10 cellular contexts compared by ENCODE assay signal in genomic region chr10:6297951-6298381, GRCh38.
DNase-seq lines count a peak whose midpoint lies in the region; ATAC-seq, FAIRE-seq and TF ChIP-seq lines count a peak whose summit lies in the region.
"Had no signal": no experiment of that assay in that cellular context is flagged by ENCODE, and none has a peak within 500 bp of the region (broad histone marks: within the 10 kb centered on the region; RNA-seq: fewer than 3 reads in every experiment).

No MANE protein-coding gene starts in this region.

- H3K9me3 ChIP-seq in PC-3 (ENCODE audit: low read length) (no peaks in the 10 kb centered on the region), smooth muscle cell (replicated peaks; ENCODE audit: low read depth) (no peaks in the 10 kb centered on the region)

- CTCF ChIA-PET in PC-3 (lab: Charles Lee), result no interaction called here

- BruUV-seq in PC-3 (replicated peaks; lab: Mats Ljungman, UMichigan), result no TSS peak

- H2AFZ ChIP-seq in PC-3 (ENCODE audit: low read length) (no peak overlapping the region), smooth muscle cell (ENCODE audit: low read depth) (no peak overlapping the region)

- peak; percentile 10; the same call in 1 of the 2 replicates for ATAC-seq in PC-3

- H3K27ac ChIP-seq in PC-3 (ENCODE audit: low read length), result no peak overlapping the region
- peak overlapping the region; percentile 18 for H3K27ac ChIP-seq in smooth muscle cell (ENCODE audit: low read depth)

- no peaks in the 10 kb centered on the region for H3K79me2 ChIP-seq in PC-3 (ENCODE audit: low read length)
- H3K79me2 ChIP-seq in smooth muscle cell (ENCODE audit: low read depth), result no peaks in the 10 kb centered on the region

- H3K4me2 ChIP-seq in PC-3 (ENCODE audit: low read length) (no peak overlapping the region), smooth muscle cell (no peak overlapping the region)

- H3K9ac ChIP-seq in PC-3 (ENCODE audit: low read length) (no peak overlapping the region), smooth muscle cell (ENCODE audit: low read depth) (no peak overlapping the region)

- H3K36me3 ChIP-seq in PC-3 (ENCODE audit: low read depth, low read length) (no peaks in the 10 kb centered on the region), smooth muscle cell (ENCODE audit: low read depth) (no peaks in the 10 kb centered on the region)

- H3K4me1 ChIP-seq in PC-3 (ENCODE audit: insufficient read depth, low read length), result peaks cover 29% of the 10 kb centered on the region
- H3K4me1 ChIP-seq in smooth muscle cell (ENCODE audit: low read depth), result no peaks in the 10 kb centered on the region

- H3K9me2 ChIP-seq in PC-3 (replicated peaks; ENCODE audit: low read length), result no peaks in the 10 kb centered on the region

- POLR2A ChIA-PET in PC-3 (lab: Charles Lee; ENCODE audit: unreplicated experiment), result no interaction called here

- WGBS in smooth muscle cell (ENCODE audit: low lambda C conversion rate), result 91% methylated on average over 2 of the region's 2 CpGs

- no peaks in the 10 kb centered on the region for H3F3A ChIP-seq in PC-3 (ENCODE audit: low read length, unreplicated experiment)
- no peaks in the 10 kb centered on the region for H3F3A ChIP-seq in smooth muscle cell (ENCODE audit: low read depth)

- H4K20me1 ChIP-seq in PC-3 (ENCODE audit: low read length) (no peaks in the 10 kb centered on the region), smooth muscle cell (ENCODE audit: low read depth) (peaks cover 20% of the 10 kb centered on the region)

- DNase-seq in GM12891 (ENCODE audit: insufficient read length, low spot score) (no peak), PC-3 (peak; percentile 36), fibroblast of mammary gland (ENCODE audit: low read depth) (peak; percentile 28), smooth muscle cell (lab: John Stamatoyannopoulos, UW; ENCODE audit: unreplicated experiment) (no peak), D721Med (ENCODE audit: insufficient read length, low spot score) (no peak), COLO668 (lab: John Stamatoyannopoulos, UW; ENCODE audit: unreplicated experiment) (no peak)
- no peak for DNase-seq in activated CD4-positive, alpha-beta T cell treated with anti-CD3 and anti-CD28 coated beads for 4 hours
- DNase-seq: activated CD4-positive, CD25-positive, alpha-beta regulatory T cell; endodermal cell; NCI-H2029 treated with DMSO at 0.1 percent for 48 hours had no signal

- H3K4me3 ChIP-seq in PC-3 (ENCODE audit: low read length) (no peak overlapping the region), fibroblast of mammary gland (ENCODE audit: control insufficient read depth, low read depth, low read length) (no peak overlapping the region), smooth muscle cell (no peak overlapping the region)

- H3K27me3 ChIP-seq in PC-3 (ENCODE audit: low read length) (no peaks in the 10 kb centered on the region), smooth muscle cell (ENCODE audit: low read depth) (no peaks in the 10 kb centered on the region)

- no peak for FAIRE-seq in GM12891 (lab: Jason Lieb, UNC)
- FAIRE-seq in D721Med (lab: Jason Lieb, UNC), result no peak

- no peak for TF ChIP-seq POLR2A in GM12891 (IDR thresholded peaks at IDR 0.05; ENCODE audit: low read depth, low read length)

- intact Hi-C loops in PC-3 (cut with micrococcal nuclease), result no loop called here

- TF ChIP-seq CTCF in PC-3 (conservative IDR thresholded peaks at IDR 0.05; ENCODE audit: low read depth, low read length), result no peak
- TF ChIP-seq CTCF in fibroblast of mammary gland (conservative IDR thresholded peaks at IDR 0.05; ENCODE audit: control insufficient read depth, insufficient read depth, low read depth, low read length), result no peak
- no peak for TF ChIP-seq CTCF in smooth muscle cell (IDR thresholded peaks at IDR 0.05; ENCODE audit: borderline replicate concordance, insufficient read depth, poor library complexity, severe bottlenecking)
- no peak for TF ChIP-seq CTCF in D721Med (IDR thresholded peaks at IDR 0.05; ENCODE audit: insufficient read depth, missing control alignments)

TF ChIP-seq in GM12891, 5 proteins besides CTCF, POLR2A, EP300 and RAD21:
- TF ChIP-seq SPI1 (IDR thresholded peaks at IDR 0.05; ENCODE audit: low read depth, low read length), result 0 out of 2 replicates have a peak, but pooled peaks have one; percentile 2
- no peak for TF ChIP-seq TAF1 (IDR thresholded peaks at IDR 0.05; ENCODE audit: low read depth, low read length)
TF ChIP-seq in GM12891: peak in this region for 1.

Comparison
In these comparisons a context has a peak if more than half of its experiments do, and no peak if none do; other contexts are left out.
1. DNase-seq: peak in PC-3 (single experiment) and fibroblast of mammary gland (single experiment); none in GM12891 (single experiment), smooth muscle cell (single experiment), activated CD4-positive, alpha-beta T cell treated with anti-CD3 and anti-CD28 coated beads for 4 hours (0 of 2), D721Med (single experiment) and COLO668 (single experiment).